8 cellular contexts compared by ENCODE assay signal in genomic region chr22:49960159-49960966, GRCh38.
A peak's percentile ranks its signal among the peaks of the same experiment; 100 is the strongest.
DNase-seq lines count a peak whose midpoint lies in the region; ATAC-seq lines count a peak whose summit lies in the region.

TSS of gene PIM3 (plus strand) at chr22:49960772. CDS start at chr22:49960948, 176 bp downstream.

- ATAC-seq in GM19328 (IDR thresholded peaks at IDR 0.05; ENCODE audit: unreplicated experiment) = peak; percentile 72
- peak; percentile 47 for ATAC-seq in HG03469 (IDR thresholded peaks at IDR 0.05; ENCODE audit: unreplicated experiment)

- peak; percentile 60 to 96 (median 91) for DNase-seq in C1 segment of cervical spinal cord (lab: John Stamatoyannopoulos, UW)
- DNase-seq in NCI-H748 (lab: John Stamatoyannopoulos, UW; ENCODE audit: unreplicated experiment) = peak; percentile 99
- DNase-seq in activated CD4-positive, alpha-beta T cell treated with anti-CD3 and anti-CD28 coated beads, Interleukin-2, amount 50 U/mL, for 1 hour = peak; percentile 86
- DNase-seq in cortex of kidney (lab: John Stamatoyannopoulos, UW) = peak; percentile 77
- DNase-seq in left kidney (ENCODE audit: low read depth, low spot score) = peak; percentile 99
- peak; percentile 95 for DNase-seq in stimulated activated CD4-positive, alpha-beta T cell treated with anti-CD3 and anti-CD28 coated beads, Interleukin-1b, Interleukin-23, amount 100 ng/mL, for 48 hours

Comparison
In these comparisons a context has a peak if more than half of its experiments do, and no peak if none do; other contexts are left out.
1. Peak in every context shown above with its lines: DNase-seq and ATAC-seq.